ENCODE assay signal across 1 cellular context in genomic region chr22:46491936-46492335, GRCh38.
TF ChIP-seq lines count a peak whose summit lies in the region.

No MANE protein-coding gene starts in this region.

TF ChIP-seq in SK-N-SH, 30 proteins besides CTCF, POLR2A, EP300 and RAD21 (continued from another document):
- TF ChIP-seq, protein P1, sequence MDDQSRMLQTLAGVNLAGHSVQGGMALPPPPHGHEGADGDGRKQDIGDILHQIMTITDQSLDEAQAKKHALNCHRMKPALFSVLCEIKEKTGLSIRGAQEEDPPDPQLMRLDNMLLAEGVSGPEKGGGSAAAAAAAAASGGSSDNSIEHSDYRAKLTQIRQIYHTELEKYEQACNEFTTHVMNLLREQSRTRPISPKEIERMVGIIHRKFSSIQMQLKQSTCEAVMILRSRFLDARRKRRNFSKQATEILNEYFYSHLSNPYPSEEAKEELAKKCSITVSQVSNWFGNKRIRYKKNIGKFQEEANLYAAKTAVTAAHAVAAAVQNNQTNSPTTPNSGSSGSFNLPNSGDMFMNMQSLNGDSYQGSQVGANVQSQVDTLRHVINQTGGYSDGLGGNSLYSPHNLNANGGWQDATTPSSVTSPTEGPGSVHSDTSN (IDR thresholded peaks at IDR 0.05), result no peak
- TF ChIP-seq ZBTB33 (IDR thresholded peaks at IDR 0.05; ENCODE audit: borderline replicate concordance, low read depth) (no peak), NRF1 (IDR thresholded peaks at IDR 0.05; ENCODE audit: low read depth, low read length) (no peak), GATA2 (CRISPR knock-in tag; IDR thresholded peaks at IDR 0.05) (no peak), SMC3 (IDR thresholded peaks at IDR 0.05; ENCODE audit: low read depth, low read length) (no peak), POLR2AphosphoS5 (IDR thresholded peaks at IDR 0.05; ENCODE audit: low read depth, low read length) (no peak)
- TF ChIP-seq, protein P2, sequence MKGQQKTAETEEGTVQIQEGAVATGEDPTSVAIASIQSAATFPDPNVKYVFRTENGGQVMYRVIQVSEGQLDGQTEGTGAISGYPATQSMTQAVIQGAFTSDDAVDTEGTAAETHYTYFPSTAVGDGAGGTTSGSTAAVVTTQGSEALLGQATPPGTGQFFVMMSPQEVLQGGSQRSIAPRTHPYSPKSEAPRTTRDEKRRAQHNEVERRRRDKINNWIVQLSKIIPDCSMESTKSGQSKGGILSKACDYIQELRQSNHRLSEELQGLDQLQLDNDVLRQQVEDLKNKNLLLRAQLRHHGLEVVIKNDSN (IDR thresholded peaks at IDR 0.05; ENCODE audit: borderline replicate concordance, low read depth), result no peak
